In the genomic region with DNA sequence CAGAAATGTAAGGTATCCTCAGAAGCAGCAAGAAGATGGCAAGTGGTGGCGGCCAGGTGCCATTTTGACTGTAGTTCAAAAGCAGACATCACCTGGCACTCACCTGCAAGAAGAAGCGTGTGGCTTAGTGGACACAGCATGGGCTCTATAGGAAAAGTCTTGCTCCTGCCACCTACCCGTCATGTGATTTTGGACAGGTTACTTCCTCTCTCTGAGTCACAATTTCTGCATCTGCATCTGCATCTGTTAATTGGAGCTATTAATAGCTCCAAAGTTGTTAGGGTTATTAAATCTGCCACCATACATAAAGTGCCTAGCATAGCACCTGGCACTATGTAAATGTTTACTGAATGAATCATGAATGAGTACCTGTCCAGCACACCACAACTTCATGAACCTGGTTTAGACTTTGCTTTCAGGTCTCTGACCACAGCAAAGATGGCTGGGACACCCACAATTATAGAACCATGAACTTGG, we compare ENCODE assay signal across 10 cellular contexts. TPM values are rescaled to one million over a fixed set of nuclear protein-coding genes. Genes with fewer than 3 reads are reported as not detected.
DNase-seq lines count a peak whose midpoint lies in the region; ATAC-seq and TF ChIP-seq lines count a peak whose summit lies in the region.
"Had no signal": no experiment of that assay in that cellular context is flagged by ENCODE, and none has a peak within 500 bp of the region (broad histone marks: within the 10 kb centered on the region; RNA-seq: fewer than 3 reads in every experiment).

No MANE protein-coding gene starts in this region.

- H2AFZ ChIP-seq in Loucy (ENCODE audit: low read length) = no peak overlapping the region

- 77 to 81% methylated on average over 3 of the region's 3 CpGs for WGBS in body of pancreas, 2 donors

- no peaks in the 10 kb centered on the region for H3K79me2 ChIP-seq in Loucy (ENCODE audit: insufficient read depth, low read length)

- H3F3A ChIP-seq in Loucy (ENCODE audit: low read depth) = no peaks in the 10 kb centered on the region

- no peak overlapping the region for H3K27ac Mint-ChIP-seq in glutamatergic neuron (ENCODE audit: unreplicated experiment)
- H3K27ac Mint-ChIP-seq: type B pancreatic cell had no signal

- no peak overlapping the region for H3K9ac ChIP-seq in Loucy (ENCODE audit: low read depth, low read length, poor library complexity, severe bottlenecking)

- TF ChIP-seq CTCF in Loucy (conservative IDR thresholded peaks at IDR 0.05; ENCODE audit: low read length) (no peak), body of pancreas (IDR thresholded peaks at IDR 0.05) (no peak), glutamatergic neuron (IDR thresholded peaks at IDR 0.05; ENCODE audit: partially characterized antibody, unreplicated experiment) (no peak)

- no peaks in the 10 kb centered on the region for H3K9me3 ChIP-seq in Loucy (ENCODE audit: insufficient read depth, low read depth, low read length)
- no peaks in the 10 kb centered on the region for H3K9me3 ChIP-seq in body of pancreas

- H3K4me3 ChIP-seq in Loucy (ENCODE audit: low read length, poor library complexity, severe bottlenecking) = no peak overlapping the region
- H3K4me3 ChIP-seq in body of pancreas = no peak overlapping the region
- H3K4me3 ChIP-seq: SK-N-MC had no signal

- H3K9me2 ChIP-seq in Loucy (replicated peaks; ENCODE audit: low read depth, low read length) = no peaks in the 10 kb centered on the region

- no peak for TF ChIP-seq POLR2A in body of pancreas (IDR thresholded peaks at IDR 0.05)

- H3K36me3 Mint-ChIP-seq in glutamatergic neuron (ENCODE audit: unreplicated experiment) = no peaks in the 10 kb centered on the region

- no peaks in the 10 kb centered on the region for H4K20me1 ChIP-seq in Loucy (ENCODE audit: insufficient read depth, low read length, poor library complexity, severe bottlenecking)

- no peak overlapping the region for H3K4me3 Mint-ChIP-seq in glutamatergic neuron (ENCODE audit: unreplicated experiment)
- H3K4me3 Mint-ChIP-seq: type B pancreatic cell had no signal

- no peaks in the 10 kb centered on the region for H3K9me3 Mint-ChIP-seq in glutamatergic neuron (ENCODE audit: unreplicated experiment)

- H3K36me3 ChIP-seq in Loucy (ENCODE audit: insufficient read depth, low read length) (no peaks in the 10 kb centered on the region), body of pancreas (replicated peaks in 1 of 2; ENCODE audit: insufficient read depth in 1 of 2, low read depth in 2 of 2) (no peaks in the 10 kb centered on the region)

- H3K27me3 ChIP-seq in Loucy (ENCODE audit: insufficient read depth, low read length, poor library complexity, severe bottlenecking) (no peaks in the 10 kb centered on the region), body of pancreas (no peaks in the 10 kb centered on the region)

- peak overlapping the region; percentile 13 to 35 (median 26) for H3K27ac ChIP-seq in body of pancreas
- H3K27ac ChIP-seq: SK-N-MC had no signal

- H3K4me1 ChIP-seq in Loucy (ENCODE audit: insufficient read depth, low read length, poor library complexity, severe bottlenecking) = peaks cover 26% of the 10 kb centered on the region
- peaks cover 37% of the 10 kb centered on the region for H3K4me1 ChIP-seq in body of pancreas

- peaks cover 15% of the 10 kb centered on the region for H3K4me1 Mint-ChIP-seq in glutamatergic neuron (ENCODE audit: low read depth, unreplicated experiment)

- H3K4me2 ChIP-seq in Loucy (ENCODE audit: low read depth, low read length, poor library complexity, severe bottlenecking) = peak overlapping the region; percentile 46

- ATAC-seq in GM21447 (IDR thresholded peaks at IDR 0.05; ENCODE audit: unreplicated experiment) = peak; percentile 45
- peak; percentile 76 for ATAC-seq in body of pancreas
- ATAC-seq in GM21360 (IDR thresholded peaks at IDR 0.05; ENCODE audit: unreplicated experiment) = no peak

- peak; percentile 100 for DNase-seq in DMS53 (lab: John Stamatoyannopoulos, UW)
- peak in 3 of 4 donors; percentile 35 to 57 (median 40) for DNase-seq in body of pancreas
- no peak for DNase-seq in GM19238 (ENCODE audit: insufficient read length, low spot score)
- no peak for DNase-seq in SK-N-DZ (ENCODE audit: low spot score)
- DNase-seq in glutamatergic neuron = no peak

- no peaks in the 10 kb centered on the region for H3K27me3 Mint-ChIP-seq in glutamatergic neuron (ENCODE audit: unreplicated experiment)
- H3K27me3 Mint-ChIP-seq: type B pancreatic cell had no signal

- intact Hi-C loops in body of pancreas (cut with DNase I) = no loop called here

RNA-seq across cellular contexts. Expression of gene RAB30, which starts 16.8 kb away (rescaled TPM):
- total RNA-seq in body of pancreas (10 to 100 TPM in 1 of 2 donors, 1 to 10 TPM in 1; 1.6 to 10.4 TPM), glutamatergic neuron (ENCODE audit: unreplicated experiment) (59.4 TPM)
- polyA plus RNA-seq in SK-N-DZ (2014; cell fraction: cytosol; rRNA removed) = 14.3 and 19.0 TPM in 2 replicates
- 9.9 and 12.7 TPM in 2 replicates for polyA plus RNA-seq in SK-N-DZ (2014; cell fraction: nucleus; rRNA removed)

Comparison
In these comparisons a context has a peak if more than half of its experiments do, and no peak if none do; other contexts are left out.
1. DNase-seq: peak in DMS53 (single experiment) and body of pancreas (3 of 4); none in GM19238 (single experiment), SK-N-DZ (single experiment) and glutamatergic neuron (single experiment).